In genomic region chr3:190017575-190018288, GRCh38 we compare ENCODE assay signal across 8 cellular contexts.
DNase-seq lines count a peak whose midpoint lies in the region; TF ChIP-seq lines count a peak whose summit lies in the region.

No MANE protein-coding gene starts in this region.

- H3K27ac Mint-ChIP-seq in endothelial cell (ENCODE audit: unreplicated experiment): no peak overlapping the region

- no peaks in the 10 kb centered on the region for H3K9me2 ChIP-seq in neural cell (ENCODE audit: insufficient read depth, low read length)

- H2AFZ ChIP-seq in neural cell (ENCODE audit: low read depth, low read length): no peak overlapping the region

- no peaks in the 10 kb centered on the region for H4K20me1 ChIP-seq in neural cell (ENCODE audit: insufficient read depth)

- no peaks in the 10 kb centered on the region for H3F3A ChIP-seq in neural cell (ENCODE audit: insufficient read depth, low read length, poor library complexity, severe bottlenecking)

- H3K27me3 ChIP-seq in MG63 (no peaks in the 10 kb centered on the region), neural cell (ENCODE audit: insufficient read depth, low read depth, low read length) (no peaks in the 10 kb centered on the region), Peyer's patch (no peaks in the 10 kb centered on the region)

- no peaks in the 10 kb centered on the region for H3K79me2 ChIP-seq in neural cell (replicated peaks; ENCODE audit: insufficient read depth, low read length)

- TF ChIP-seq RAD21 in neural cell (conservative IDR thresholded peaks at IDR 0.05): peak; percentile 43

- H3K4me2 ChIP-seq in neural cell (ENCODE audit: low read length): no peak overlapping the region

- no peak for TF ChIP-seq POLR2A in Peyer's patch (IDR thresholded peaks at IDR 0.05)

- no peaks in the 10 kb centered on the region for H3K9me3 Mint-ChIP-seq in endothelial cell (ENCODE audit: unreplicated experiment)

- TF ChIP-seq EP300 in neural cell (conservative IDR thresholded peaks at IDR 0.05; ENCODE audit: poor library complexity, severe bottlenecking): no peak

- no peaks in the 10 kb centered on the region for H3K4me1 Mint-ChIP-seq in endothelial cell (ENCODE audit: unreplicated experiment)

- no peak overlapping the region for H3K4me3 Mint-ChIP-seq in endothelial cell (ENCODE audit: unreplicated experiment)

- no peak overlapping the region for H3K27ac ChIP-seq in neural cell (ENCODE audit: low read length)
- no peak overlapping the region for H3K27ac ChIP-seq in Peyer's patch

- H3K9ac ChIP-seq in neural cell (ENCODE audit: low read length): no peak overlapping the region

- peaks cover 11% of the 10 kb centered on the region for H3K36me3 ChIP-seq in MG63
- no peaks in the 10 kb centered on the region for H3K36me3 ChIP-seq in neural cell (ENCODE audit: insufficient read depth, low read length)
- no peaks in the 10 kb centered on the region for H3K36me3 ChIP-seq in Peyer's patch

- H3K4me1 ChIP-seq in Peyer's patch: no peaks in the 10 kb centered on the region

- H3K36me3 Mint-ChIP-seq in endothelial cell (ENCODE audit: low read depth, unreplicated experiment): no peaks in the 10 kb centered on the region

- H3K9me3 ChIP-seq in MG63 (no peaks in the 10 kb centered on the region), neural cell (ENCODE audit: low read length) (no peaks in the 10 kb centered on the region), Peyer's patch (no peaks in the 10 kb centered on the region)

- TF ChIP-seq CTCF in cardiac fibroblast (IDR thresholded peaks at IDR 0.05; ENCODE audit: low read depth, low read length) (peak; percentile 20), neural cell (IDR thresholded peaks at IDR 0.05; ENCODE audit: poor library complexity, severe bottlenecking) (peak; percentile 30), Peyer's patch (IDR thresholded peaks at IDR 0.05) (peak in 3 of 6 experiments; percentile 38 to 53 (median 46)), endothelial cell (IDR thresholded peaks at IDR 0.05; ENCODE audit: unreplicated experiment) (no peak)

- DNase-seq in ELR (ENCODE audit: low read depth) (peak; percentile 84), MG63 (peak; percentile 77), cardiac fibroblast (ENCODE audit: low read depth in 2 of 2) (peak; percentile 84 to 86), Peyer's patch (no peak), HK-2 (ENCODE audit: unreplicated experiment) (no peak), NCI-H2029 treated with DMSO at 0.1 percent for 48 hours (lab: John Stamatoyannopoulos, UW) (no peak), endothelial cell (ENCODE audit: low spot score) (no peak)

- no peaks in the 10 kb centered on the region for H3K27me3 Mint-ChIP-seq in endothelial cell (ENCODE audit: unreplicated experiment)

- H3K4me3 ChIP-seq in MG63 (no peak overlapping the region), cardiac fibroblast (replicated peaks in 1 of 2; ENCODE audit: low read depth in 2 of 2, low read length in 2 of 2) (no peak overlapping the region), neural cell (ENCODE audit: low read length) (no peak overlapping the region), Peyer's patch (no peak overlapping the region)

TF ChIP-seq in neural cell, 6 proteins besides CTCF, POLR2A, EP300 and RAD21:
- no peak for TF ChIP-seq POLR2AphosphoS5 (IDR thresholded peaks at IDR 0.05)
- peak; percentile 28 for TF ChIP-seq SMC3 (conservative IDR thresholded peaks at IDR 0.05; ENCODE audit: poor library complexity)
TF ChIP-seq in neural cell: peak in this region for 1.

Comparison
In these comparisons a context has a peak if more than half of its experiments do, and no peak if none do; other contexts are left out.
1. DNase-seq: peak in ELR (single experiment), MG63 (single experiment) and cardiac fibroblast (2 of 2); none in Peyer's patch (0 of 3), HK-2 (single experiment), NCI-H2029 treated with DMSO at 0.1 percent for 48 hours (single experiment) and endothelial cell (single experiment).